In genomic region chr4:67776746-67777145, GRCh38 we compare ENCODE assay signal across 16 cellular contexts. TPM values are rescaled to one million over a fixed set of nuclear protein-coding genes. Genes with fewer than 3 reads are reported as not detected.
"Had no signal": no experiment of that assay in that cellular context is flagged by ENCODE, and none has a peak within 500 bp of the region (broad histone marks: within the 10 kb centered on the region; RNA-seq: fewer than 3 reads in every experiment).

No MANE protein-coding gene starts in this region.

- H3K27ac ChIP-seq: adrenal gland, hepatocyte, right lobe of liver, spleen had no signal

- H3K36me3 ChIP-seq: adrenal gland, right lobe of liver, spleen had no signal

- H3K4me3 ChIP-seq: adrenal gland, hepatocyte, lung, right lobe of liver, spleen had no signal

- H3K27me3 ChIP-seq: adrenal gland, hepatocyte, right lobe of liver, spleen had no signal

- H3K4me2 ChIP-seq: hepatocyte had no signal

- H3K4me1 ChIP-seq: adrenal gland, right lobe of liver, spleen had no signal

- DNase-seq: activated CD4-positive, alpha-beta T cell treated with anti-CD3 and anti-CD28 coated beads, Interleukin-2, amount 50 U/mL, for 1 hour; activated naive CD4-positive, alpha-beta T cell treated with anti-CD3 and anti-CD28 coated beads, Interleukin-2, amount 50 U/mL, for 16 hours; activated T-cell treated with anti-CD3 and anti-CD28 coated beads, Interleukin-2, amount 50 U/mL, for 1 hour; adrenal gland; central memory CD4-positive, alpha-beta T cell; effector memory CD4-positive, alpha-beta T cell; naive thymus-derived CD8-positive, alpha-beta T cell; right lobe of liver; spleen; stimulated activated CD4-positive, alpha-beta T cell treated with anti-CD3 and anti-CD28 coated beads, Interleukin-2, amount 100 ng/mL, for 24 hours; stimulated activated naive CD4-positive, alpha-beta T cell treated with Interleukin-2 at 50 U/mL for 16 hours; trophoblast cell had no signal

- H3K79me2 ChIP-seq: hepatocyte had no signal

RNA-seq across cellular contexts. Expression of gene GNRHR, which starts 22.6 kb away (rescaled TPM):
- total RNA-seq: hepatocyte; lung; mononuclear cell; naive thymus-derived CD8-positive, alpha-beta T cell; posterior vena cava; right lobe of liver had no signal
- polyA plus RNA-seq: hepatocyte; lung; naive thymus-derived CD8-positive, alpha-beta T cell; spleen had no signal
